ENCODE assay signal across 8 cellular contexts in genomic region chr22:37659066-37659896, GRCh38. TPM values are rescaled to one million over a fixed set of nuclear protein-coding genes. Genes with fewer than 3 reads are reported as not detected.
DNase-seq lines count a peak whose midpoint lies in the region; ATAC-seq and TF ChIP-seq lines count a peak whose summit lies in the region.

No MANE protein-coding gene starts in this region.

- H3K27ac Mint-ChIP-seq in activated naive CD8-positive, alpha-beta T cell = peak overlapping the region; percentile 54

- intact Hi-C loops in stomach (cut with DNase I; ENCODE audit: low total_unique reads) = no loop called here

- WGBS in stomach, 5 donors = 1 to 8% (median 2%) methylated on average over 12 to 68 of the region's 68 CpGs

- peak overlapping the region; percentile 36 to 92 (median 87); a peak in 21 of 22 replicates for H3K27ac ChIP-seq in BLaER1 treated with 17β-estradiol and CSF1 and Interleukin-3, amounts not matched to agents 10 nM and 100 nM
- H3K27ac ChIP-seq in HUES48 (ENCODE audit: low read depth, low read length) = no peak overlapping the region
- H3K27ac ChIP-seq in stomach = peak overlapping the region; percentile 58 to 88 (median 76)

- peak overlapping the region; percentile 73 to 98 (median 87) for H3K4me3 ChIP-seq in BLaER1 treated with 17β-estradiol and CSF1 and Interleukin-3, amounts not matched to agents 10 nM and 100 nM
- H3K4me3 ChIP-seq in HUES48 (ENCODE audit: low read depth, low read length) (peak overlapping the region; percentile 69), kidney epithelial cell (ENCODE audit: low read depth, low read length) (peak overlapping the region; percentile 73), stomach (peak overlapping the region; percentile 65 to 94 (median 69))

- H3K27me3 ChIP-seq in BLaER1 treated with 17β-estradiol and CSF1 and Interleukin-3, amounts not matched to agents 10 nM and 100 nM = no peaks in the 10 kb centered on the region
- H3K27me3 ChIP-seq in HUES48 (ENCODE audit: control insufficient read depth, insufficient read depth, low read length) (no peaks in the 10 kb centered on the region), kidney epithelial cell (ENCODE audit: control insufficient read depth, insufficient read depth, low read length) (no peaks in the 10 kb centered on the region), stomach (no peaks in the 10 kb centered on the region)

- peak overlapping the region; percentile 80 to 95 (median 91) for H3K9ac ChIP-seq in BLaER1 treated with 17β-estradiol and CSF1 and Interleukin-3, amounts not matched to agents 10 nM and 100 nM
- peak overlapping the region; percentile 37; the same call in 1 of the 2 replicates for H3K9ac ChIP-seq in HUES48 (ENCODE audit: low read depth, low read length)

- TF ChIP-seq POLR2A in stomach (IDR thresholded peaks at IDR 0.05) = no peak

- H3K4me3 Mint-ChIP-seq in activated naive CD8-positive, alpha-beta T cell = peak overlapping the region; percentile 87

- H3K4me2 ChIP-seq in BLaER1 treated with 17β-estradiol and CSF1 and Interleukin-3, amounts not matched to agents 10 nM and 100 nM = peak overlapping the region; percentile 91 to 100 (median 98)

- no peaks in the 10 kb centered on the region for H3K9me3 ChIP-seq in BLaER1 treated with 17β-estradiol and CSF1 and Interleukin-3, amounts not matched to agents 10 nM and 100 nM (replicated peaks in 1 of 11)
- H3K9me3 ChIP-seq in HUES48 (ENCODE audit: control insufficient read depth, insufficient read depth, low read length) (no peaks in the 10 kb centered on the region), stomach (no peaks in the 10 kb centered on the region)

- H3K27me3 Mint-ChIP-seq in activated naive CD8-positive, alpha-beta T cell = no peaks in the 10 kb centered on the region

- no peaks in the 10 kb centered on the region for H3K9me3 Mint-ChIP-seq in activated naive CD8-positive, alpha-beta T cell (ENCODE audit: low read depth)

- peaks cover 55 to 69% (median 58%) of the 10 kb centered on the region in 10 experiments for H3K4me1 ChIP-seq in BLaER1 treated with 17β-estradiol and CSF1 and Interleukin-3, amounts not matched to agents 10 nM and 100 nM
- H3K4me1 ChIP-seq in HUES48 (ENCODE audit: control insufficient read depth, insufficient read depth, low read length) (peaks cover 6% of the 10 kb centered on the region), stomach (peaks cover 32 to 54% (median 40%) of the 10 kb centered on the region in 4 donors)

- peaks cover 4 to 61% (median 53%) of the 10 kb centered on the region in 11 experiments; a peak in 21 of 22 replicates for H4K20me1 ChIP-seq in BLaER1 treated with 17β-estradiol and CSF1 and Interleukin-3, amounts not matched to agents 10 nM and 100 nM

- ATAC-seq in GM19035 (IDR thresholded peaks at IDR 0.05; ENCODE audit: unreplicated experiment) = peak; percentile 12
- no peak for ATAC-seq in HG02610 (IDR thresholded peaks at IDR 0.05; ENCODE audit: unreplicated experiment)

- DNase-seq in kidney epithelial cell (ENCODE audit: low read depth) = no peak
- DNase-seq in stomach = no peak
- DNase-seq in NCI-H1105 (lab: John Stamatoyannopoulos, UW) = no peak

- peaks cover 35% of the 10 kb centered on the region for H3K4me1 Mint-ChIP-seq in activated naive CD8-positive, alpha-beta T cell (ENCODE audit: low read depth)

- no peaks in the 10 kb centered on the region for H3K36me3 Mint-ChIP-seq in activated naive CD8-positive, alpha-beta T cell

- no peak for TF ChIP-seq EP300 in stomach (IDR thresholded peaks at IDR 0.05)

- H3K36me3 ChIP-seq in BLaER1 treated with 17β-estradiol and CSF1 and Interleukin-3, amounts not matched to agents 10 nM and 100 nM = peaks cover 4 to 19% (median 12%) of the 10 kb centered on the region in 11 experiments; a peak in 20 of 22 replicates
- H3K36me3 ChIP-seq in HUES48 (ENCODE audit: control insufficient read depth, insufficient read depth, low read length) = 0 out of 2 replicates have a peak, but pooled peaks cover 3% of the 10 kb centered on the region
- H3K36me3 ChIP-seq in kidney epithelial cell (ENCODE audit: control insufficient read depth, insufficient read depth, low read length) = no peaks in the 10 kb centered on the region
- peaks cover 0 to 3% (median 0%) of the 10 kb centered on the region in 4 donors for H3K36me3 ChIP-seq in stomach

- TF ChIP-seq CTCF in kidney epithelial cell (IDR thresholded peaks at IDR 0.05; ENCODE audit: insufficient read depth, low read length, poor library complexity, severe bottlenecking) (no peak), stomach (IDR thresholded peaks at IDR 0.05) (no peak)

RNA-seq across cellular contexts. Expression of gene PDXP, which starts 0.8 kb away (rescaled TPM):
- total RNA-seq in kidney epithelial cell = 13.3 and 14.3 TPM in 2 replicates
- 10 to 100 TPM in 1 of 5 donors, 1 to 10 TPM in 4; 2.9 to 72.1 (median 5.4) TPM for total RNA-seq in stomach
- 10 to 100 TPM in 1 of 3 donors, 1 to 10 TPM in 2; 6.4 to 11.8 (median 8.1) TPM for polyA plus RNA-seq in stomach

RNA-seq across cellular contexts. Expression of gene LGALS1, which starts 16.2 kb away (rescaled TPM):
- total RNA-seq in kidney epithelial cell = 500 and 806 TPM in 2 replicates
- 100 to 1,000 TPM; 235 to 490 (median 312) TPM for total RNA-seq in stomach
- polyA plus RNA-seq in stomach = 1,000 to 10,000 TPM in 1 of 3 donors, 100 to 1,000 TPM in 2; 596 to 1,435 (median 703) TPM

RNA-seq across cellular contexts. Expression of gene SH3BP1, which starts 19.8 kb away (rescaled TPM):
- 5.0 and 10.4 TPM in 2 replicates for total RNA-seq in kidney epithelial cell
- 100 to 1,000 TPM in 1 of 5 donors, 10 to 100 TPM in 1, 1 to 10 TPM in 2, not detected in 1; 1.6 to 135 (median 7.3) TPM for total RNA-seq in stomach
- polyA plus RNA-seq in stomach = 10 to 100 TPM in 1 of 3 donors, 1 to 10 TPM in 2; 8.7 to 12.8 (median 9.5) TPM

RNA-seq across cellular contexts. Expression of gene NOL12, which starts 26.9 kb away (rescaled TPM):
- total RNA-seq in kidney epithelial cell = 46.2 and 59.0 TPM in 2 replicates
- 10 to 100 TPM in 4 of 5 donors, 1 to 10 TPM in 1; 9.3 to 64.6 (median 41.5) TPM for total RNA-seq in stomach
- 10 to 100 TPM; 26.6 to 35.4 (median 35.2) TPM for polyA plus RNA-seq in stomach

RNA-seq across cellular contexts. Expression of gene TRIOBP, which starts 37.6 kb away (rescaled TPM):
- total RNA-seq in kidney epithelial cell = 62.8 and 68.9 TPM in 2 replicates
- total RNA-seq in stomach = 100 to 1,000 TPM in 2 of 5 donors, 10 to 100 TPM in 3; 70.0 to 355 (median 90.6) TPM
- polyA plus RNA-seq in stomach = 10 to 100 TPM; 30.6 to 87.8 (median 70.2) TPM
